Comparison of ENCODE assay signal across 18 cellular contexts in the genomic region with DNA sequence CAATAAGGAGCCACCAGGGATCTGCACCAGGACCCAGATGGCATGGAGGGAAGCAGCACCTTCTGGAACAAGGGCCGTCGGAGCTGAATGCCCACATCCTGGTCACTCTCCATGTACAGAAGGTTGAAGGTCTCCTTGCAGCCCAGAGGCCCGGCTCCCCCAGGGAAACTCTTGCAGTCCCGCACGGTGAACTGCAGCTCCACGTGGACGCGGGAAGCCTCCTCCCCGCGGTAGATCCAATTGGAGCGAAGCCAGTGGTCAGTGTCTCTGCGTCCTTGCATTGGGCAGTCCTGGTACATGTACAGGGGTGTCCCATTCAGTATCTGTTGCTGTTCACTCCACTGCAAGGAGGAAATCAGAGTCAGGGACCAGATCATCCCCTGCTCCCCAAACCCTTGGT. TPM values are rescaled to one million over a fixed set of nuclear protein-coding genes. Genes with fewer than 3 reads are reported as not detected.
DNase-seq lines count a peak whose midpoint lies in the region; TF ChIP-seq lines count a peak whose summit lies in the region.
"Had no signal": no experiment of that assay in that cellular context is flagged by ENCODE, and none has a peak within 500 bp of the region (broad histone marks: within the 10 kb centered on the region; RNA-seq: fewer than 3 reads in every experiment).

No MANE protein-coding gene starts in this region.

- H3K36me3 ChIP-seq in prostate gland = no peaks in the 10 kb centered on the region

- H3K4me1 ChIP-seq in prostate gland (replicated peaks) = no peaks in the 10 kb centered on the region

- no peak for TF ChIP-seq POLR2A in prostate gland (IDR thresholded peaks at IDR 0.05)

- peak overlapping the region; percentile 41 for H3K27ac Mint-ChIP-seq in activated naive CD4-positive, alpha-beta T cell treated with anti-CD3 and anti-CD28 coated beads, Interleukin-2, amount 50 U/mL, for 24 hours
- no peak overlapping the region for H3K27ac Mint-ChIP-seq in activated naive CD4-positive, alpha-beta T cell treated with anti-CD3 and anti-CD28 coated beads for 36 hours
- H3K27ac Mint-ChIP-seq in CD14-positive monocyte (no peak overlapping the region), chondrocyte (ENCODE audit: unreplicated experiment) (no peak overlapping the region)

- H3K27me3 Mint-ChIP-seq in activated naive CD4-positive, alpha-beta T cell treated with anti-CD3 and anti-CD28 coated beads, Interleukin-2, amount 50 U/mL, for 24 hours = no peaks in the 10 kb centered on the region
- H3K27me3 Mint-ChIP-seq in activated naive CD4-positive, alpha-beta T cell treated with anti-CD3 and anti-CD28 coated beads for 36 hours (ENCODE audit: low read depth) = no peaks in the 10 kb centered on the region
- H3K27me3 Mint-ChIP-seq in CD14-positive monocyte (ENCODE audit: low read depth in 3 of 3) = no peaks in the 10 kb centered on the region
- H3K27me3 Mint-ChIP-seq in chondrocyte (ENCODE audit: low read depth) = peaks cover 9% of the 10 kb centered on the region

- intact Hi-C loops in activated naive CD4-positive, alpha-beta T cell treated with anti-CD3 and anti-CD28 coated beads for 36 hours (cut with micrococcal nuclease) = no loop called here
- intact Hi-C loops in CD14-positive monocyte (cut with micrococcal nuclease) = loop anchor here in 1 of 2 donors (10.0 kb wide), 1 partner anchor 86 kb away; a partner anchor contains a TSS
- intact Hi-C loops in posterior vena cava (cut with DNase I) = no loop called here
- intact Hi-C loops in prostate gland (cut with DNase I) = no loop called here

- 95% methylated on average over 12 of the region's 12 CpGs for WGBS in prostate gland

- no peaks in the 10 kb centered on the region for H3K9me3 Mint-ChIP-seq in activated naive CD4-positive, alpha-beta T cell treated with anti-CD3 and anti-CD28 coated beads, Interleukin-2, amount 50 U/mL, for 24 hours
- no peaks in the 10 kb centered on the region for H3K9me3 Mint-ChIP-seq in activated naive CD4-positive, alpha-beta T cell treated with anti-CD3 and anti-CD28 coated beads for 36 hours
- no peaks in the 10 kb centered on the region for H3K9me3 Mint-ChIP-seq in CD14-positive monocyte
- no peaks in the 10 kb centered on the region for H3K9me3 Mint-ChIP-seq in chondrocyte (ENCODE audit: low read depth)

- no peak overlapping the region for H3K27ac ChIP-seq in prostate gland
- H3K27ac ChIP-seq: 22Rv1, GM23248 had no signal

- H3K4me3 Mint-ChIP-seq in activated naive CD4-positive, alpha-beta T cell treated with anti-CD3 and anti-CD28 coated beads, Interleukin-2, amount 50 U/mL, for 24 hours = no peak overlapping the region
- H3K4me3 Mint-ChIP-seq in activated naive CD4-positive, alpha-beta T cell treated with anti-CD3 and anti-CD28 coated beads for 36 hours = no peak overlapping the region
- H3K4me3 Mint-ChIP-seq in CD14-positive monocyte (no peak overlapping the region), chondrocyte (ENCODE audit: unreplicated experiment) (no peak overlapping the region)

- H3K4me1 Mint-ChIP-seq in activated naive CD4-positive, alpha-beta T cell treated with anti-CD3 and anti-CD28 coated beads, Interleukin-2, amount 50 U/mL, for 24 hours = peaks cover 32% of the 10 kb centered on the region
- H3K4me1 Mint-ChIP-seq in activated naive CD4-positive, alpha-beta T cell treated with anti-CD3 and anti-CD28 coated beads for 36 hours (ENCODE audit: low read depth) = peaks cover 29% of the 10 kb centered on the region
- H3K4me1 Mint-ChIP-seq in CD14-positive monocyte (peaks cover 4% of the 10 kb centered on the region), chondrocyte (ENCODE audit: low read depth) (no peaks in the 10 kb centered on the region)

- H3K36me3 Mint-ChIP-seq in activated naive CD4-positive, alpha-beta T cell treated with anti-CD3 and anti-CD28 coated beads, Interleukin-2, amount 50 U/mL, for 24 hours = peaks cover 6% of the 10 kb centered on the region
- no peaks in the 10 kb centered on the region for H3K36me3 Mint-ChIP-seq in activated naive CD4-positive, alpha-beta T cell treated with anti-CD3 and anti-CD28 coated beads for 36 hours (ENCODE audit: low read depth)
- H3K36me3 Mint-ChIP-seq in CD14-positive monocyte (peaks cover 20 to 34% of the 10 kb centered on the region in 2 donors), chondrocyte (ENCODE audit: low read depth) (no peaks in the 10 kb centered on the region)

- H3K4me3 ChIP-seq in prostate gland = no peak overlapping the region
- H3K4me3 ChIP-seq: GM12878, GM23248 had no signal

- no peaks in the 10 kb centered on the region for H3K27me3 ChIP-seq in prostate gland (replicated peaks; ENCODE audit: insufficient read depth)

- TF ChIP-seq CTCF in CD14-positive monocyte (IDR thresholded peaks at IDR 0.05) (no peak), chondrocyte (IDR thresholded peaks at IDR 0.05) (no peak), prostate gland (IDR thresholded peaks at IDR 0.05) (no peak)

- no peaks in the 10 kb centered on the region for H3K9me3 ChIP-seq in prostate gland

- CTCF ChIA-PET in activated naive CD4-positive, alpha-beta T cell treated with anti-CD3 and anti-CD28 coated beads for 36 hours (lab: Charles Lee) = interaction anchor here (1.8 to 10.7 kb wide), 3 partner anchors 15 to 21 kb away, joined by 4 to 76 read pairs (median 5); no protein-coding TSS in a partner anchor

- no peak for DNase-seq in activated naive CD4-positive, alpha-beta T cell treated with anti-CD3 and anti-CD28 coated beads for 36 hours
- peak; percentile 9 for DNase-seq in CD14-positive monocyte (ENCODE audit: low spot score)
- DNase-seq in chondrocyte (ENCODE audit: low spot score) = peak; percentile 88
- peak; percentile 66 for DNase-seq in posterior vena cava (ENCODE audit: low spot score)
- no peak for DNase-seq in dermis blood vessel endothelial cell
- DNase-seq in prostate gland (ENCODE audit: low spot score) = no peak
- DNase-seq: Calu3, DMS 273 treated with DMSO at 0.1 percent for 48 hours, GM23248, H7, IMR-90 had no signal

RNA-seq across cellular contexts. Expression of a gene that starts 7.4 kb away (rescaled TPM):
- total RNA-seq in activated naive CD4-positive, alpha-beta T cell treated with anti-CD3 and anti-CD28 coated beads for 36 hours = 1 to 10 TPM; 1.0 to 1.3 TPM
- polyA plus RNA-seq in CD14-positive monocyte = under 1 TPM in 1 of 2 donors, not detected in 1; 0.50 TPM
- total RNA-seq in chondrocyte = not detected in 3 replicates
- total RNA-seq in posterior vena cava = under 1 TPM in 1 of 2 donors, not detected in 1; 0.24 TPM
- 0.09 TPM in 1 of 2 replicates, not detected in the other for total RNA-seq in dermis blood vessel endothelial cell
- total RNA-seq in prostate gland = 10 to 100 TPM; 10.5 to 15.7 TPM
- total RNA-seq: Daoy, GM23248, IMR-90 had no signal

RNA-seq across cellular contexts. Expression of a gene that starts 20.1 kb away (rescaled TPM):
- 10 to 100 TPM; 75.1 to 81.5 TPM for total RNA-seq in activated naive CD4-positive, alpha-beta T cell treated with anti-CD3 and anti-CD28 coated beads for 36 hours
- 100 to 1,000 TPM; 198 to 331 TPM for polyA plus RNA-seq in CD14-positive monocyte
- total RNA-seq in chondrocyte = 241 to 386 TPM (median 384 TPM) in 3 replicates
- total RNA-seq in posterior vena cava = 100 to 1,000 TPM; 388 to 407 TPM
- 26.2 and 57.2 TPM in 2 replicates for total RNA-seq in dermis blood vessel endothelial cell
- 100 to 1,000 TPM in 1 of 2 donors, 10 to 100 TPM in 1; 55.8 to 256 TPM for total RNA-seq in prostate gland

RNA-seq across cellular contexts. Expression of a gene that starts 38.8 kb away (rescaled TPM):
- total RNA-seq in activated naive CD4-positive, alpha-beta T cell treated with anti-CD3 and anti-CD28 coated beads for 36 hours = 1 to 10 TPM; 1.5 to 1.7 TPM
- under 1 TPM in 1 of 2 donors, not detected in 1; 0.72 TPM for polyA plus RNA-seq in CD14-positive monocyte
- 3.0 to 4.0 TPM (median 3.1 TPM) in 3 replicates for total RNA-seq in chondrocyte
- 1 to 10 TPM; 1.1 to 1.5 TPM for total RNA-seq in posterior vena cava
- total RNA-seq in dermis blood vessel endothelial cell = 0.23 and 0.51 TPM in 2 replicates
- 1 to 10 TPM in 1 of 2 donors, under 1 TPM in 1; 0.32 to 1.2 TPM for total RNA-seq in prostate gland

RNA-seq across cellular contexts. Expression of a gene that starts 42.0 kb away (rescaled TPM):
- total RNA-seq in activated naive CD4-positive, alpha-beta T cell treated with anti-CD3 and anti-CD28 coated beads for 36 hours = not detected
- polyA plus RNA-seq in CD14-positive monocyte = not detected
- total RNA-seq in chondrocyte (not detected in 3 replicates), posterior vena cava (under 1 TPM; 0.42 to 0.57 TPM), dermis blood vessel endothelial cell (not detected in 2 replicates), prostate gland (not detected)
- total RNA-seq: A673, Calu3, Daoy, GM12878, GM23248, H7, HT-29, IMR-90 had no signal
- polyA plus RNA-seq: BJ, GM12878, GM23248, IMR-90 had no signal

Comparison
In these comparisons a context has a peak if more than half of its experiments do, and no peak if none do; other contexts are left out.
1. DNase-seq: peak in CD14-positive monocyte (single experiment), chondrocyte (single experiment) and posterior vena cava (single experiment); none in activated naive CD4-positive, alpha-beta T cell treated with anti-CD3 and anti-CD28 coated beads for 36 hours (single experiment), dermis blood vessel endothelial cell (single experiment) and prostate gland (single experiment).
2. RNA of a gene that starts 7.4 kb away (total RNA-seq): 10.5 to 15.7 TPM in prostate gland; 1.0 to 1.3 TPM in activated naive CD4-positive, alpha-beta T cell treated with anti-CD3 and anti-CD28 coated beads for 36 hours, 0.24 TPM in posterior vena cava, not detected in chondrocyte and 0.09 TPM in dermis blood vessel endothelial cell; every median in the first group is over 4 times any median in the second.